2 cellular contexts compared by ENCODE assay signal in genomic region chr19:47135156-47135555, GRCh38.
TF ChIP-seq lines count a peak whose summit lies in the region.

No MANE protein-coding gene starts in this region.

TF ChIP-seq in HEK293, 187 proteins besides CTCF, POLR2A, EP300 and RAD21:
- TF ChIP-seq ZBTB26 (tag by site-specific recombination; optimal IDR thresholded peaks at IDR 0.05): no peak
- no peak for TF ChIP-seq KLF17 (tag by site-specific recombination; IDR thresholded peaks at IDR 0.05)
- no peak for TF ChIP-seq FEZF1 (tag by site-specific recombination; IDR thresholded peaks at IDR 0.05)
- no peak for TF ChIP-seq PRDM10 (tag by site-specific recombination; IDR thresholded peaks at IDR 0.05)
- no peak for TF ChIP-seq ZNF654 (tag by site-specific recombination; IDR thresholded peaks at IDR 0.05; ENCODE audit: low read depth)
- TF ChIP-seq ZNF398 (tag by site-specific recombination; IDR thresholded peaks at IDR 0.05): peak; percentile 29; the same call in 1 of the 2 replicates

TF ChIP-seq in K562, 482 proteins besides CTCF, POLR2A, EP300 and RAD21:
- TF ChIP-seq RBFOX2 (IDR thresholded peaks at IDR 0.05; ENCODE audit: low read depth, low read length) (peak; percentile 9; the same call in 1 of the 2 replicates), GATA2 (CRISPR knock-in tag; IDR thresholded peaks at IDR 0.05) (no peak)
